ENCODE assay signal across 9 cellular contexts in genomic region chr16:88400186-88400585, GRCh38.
"Had no signal": no experiment of that assay in that cellular context is flagged by ENCODE, and none has a peak within 500 bp of the region (broad histone marks: within the 10 kb centered on the region; RNA-seq: fewer than 3 reads in every experiment).

No MANE protein-coding gene starts in this region.

- H3K9me3 ChIP-seq: HAP-1 had no signal

- H3K27ac ChIP-seq: GM23248, HL-60 had no signal

- H3K4me3 ChIP-seq: GM23248, HAP-1 had no signal

- ATAC-seq: HCT116 had no signal

- H3K36me3 ChIP-seq: HAP-1 had no signal

- H3K4me1 ChIP-seq: HAP-1 had no signal

- H2AFZ ChIP-seq: GM23248 had no signal

- H3K27ac Mint-ChIP-seq: HFFc6 had no signal

- H3K4me3 Mint-ChIP-seq: HFFc6 had no signal

- DNase-seq: GM23248, GOT3, H7, HFFc6, IMR-90, KBM-7 had no signal

- H3K9ac ChIP-seq: GM23248 had no signal
